3 cellular contexts compared by ENCODE assay signal in genomic region chr7:7477641-7478040, GRCh38. TPM values are rescaled to one million over a fixed set of nuclear protein-coding genes. Genes with fewer than 3 reads are reported as not detected.
"Had no signal": no experiment of that assay in that cellular context is flagged by ENCODE, and none has a peak within 500 bp of the region (broad histone marks: within the 10 kb centered on the region; RNA-seq: fewer than 3 reads in every experiment).

No MANE protein-coding gene starts in this region.

RNA-seq across cellular contexts. Expression of gene COL28A1, which starts 58.0 kb away (rescaled TPM):
- total RNA-seq: pulmonary artery endothelial cell had no signal
- polyA plus RNA-seq: naive thymus-derived CD8-positive, alpha-beta T cell; smooth muscle cell had no signal
